19 cellular contexts compared by ENCODE assay signal in genomic region chr22:35209203-35209602, GRCh38. TPM values are rescaled to one million over a fixed set of nuclear protein-coding genes. Genes with fewer than 3 reads are reported as not detected.
DNase-seq lines count a peak whose midpoint lies in the region; ATAC-seq, FAIRE-seq and TF ChIP-seq lines count a peak whose summit lies in the region.
"Had no signal": no experiment of that assay in that cellular context is flagged by ENCODE, and none has a peak within 500 bp of the region (broad histone marks: within the 10 kb centered on the region; RNA-seq: fewer than 3 reads in every experiment).

No MANE protein-coding gene starts in this region.

- ATAC-seq in K562 = peak; percentile 23
- no peak for ATAC-seq in left lobe of liver
- no peak for ATAC-seq in activated naive CD4-positive, alpha-beta T cell treated with anti-CD3 and anti-CD28 coated beads, Interleukin-2, amount 50 U/mL, for 72 hours
- ATAC-seq: GM12878 had no signal

- H3K9me1 ChIP-seq in K562 (ENCODE audit: control insufficient read depth, insufficient read depth, low read length) = peaks cover 3% of the 10 kb centered on the region

- POLR2A ChIA-PET in K562 (lab: Yijun Ruan, JAX) = interaction anchor here (1.1 kb wide), 1 partner anchor 41 kb away, joined by 4 read pairs; no protein-coding TSS in a partner anchor

- no peak for TF ChIP-seq RAD21 in K562 (CRISPR knock-in tag; conservative IDR thresholded peaks at IDR 0.05 in 1 of 2, IDR thresholded peaks at IDR 0.05 in 1 of 2)

- no peak for TF ChIP-seq POLR2A in K562 (conservative IDR thresholded peaks at IDR 0.05)

- in situ Hi-C loops in K562 (cut with MboI) = no loop called here

- H3K9ac ChIP-seq in K562 (ENCODE audit: insufficient read depth in 1 of 2, low read depth in 2 of 2, low read length in 2 of 2) = no peak overlapping the region
- H3K9ac ChIP-seq: BLaER1 treated with 17β-estradiol and CSF1 and Interleukin-3, amounts not matched to agents 10 nM and 100 nM; GM23248 had no signal

- H3K27me3 ChIP-seq in K562 (ENCODE audit: control insufficient read depth in 2 of 2, insufficient read depth in 2 of 2, low read length in 2 of 2) = no peaks in the 10 kb centered on the region
- H3K27me3 ChIP-seq: BLaER1 treated with 17β-estradiol and CSF1 and Interleukin-3, amounts not matched to agents 10 nM and 100 nM had no signal

- no peak for TF ChIP-seq CTCF in K562 (IDR thresholded peaks at IDR 0.05 in 2 of 3, conservative IDR thresholded peaks at IDR 0.05 in 1 of 3; ENCODE audit: insufficient read depth in 2 of 3, low read depth in 1 of 3, low read length in 3 of 3)

- H3K4me3 ChIP-seq in K562 = no peak overlapping the region
- H3K4me3 ChIP-seq: BLaER1 treated with 17β-estradiol and CSF1 and Interleukin-3, amounts not matched to agents 10 nM and 100 nM; GM12878; GM23248; HAP-1 had no signal

- H3K9me3 ChIP-seq in K562 (replicated peaks; ENCODE audit: control insufficient read depth, insufficient read depth, low read depth, low read length) = no peaks in the 10 kb centered on the region
- H3K9me3 ChIP-seq: HAP-1 had no signal

- peak; percentile 40; the same call in 1 of the 2 replicates for TF ChIP-seq EP300 in K562 (IDR thresholded peaks at IDR 0.05; ENCODE audit: low read length)

- 11% methylated on average over 7 of the region's 7 CpGs for WGBS in K562 (ENCODE audit: insufficient coverage, low coverage, missing lambda C conversion rate)

- peak; percentile 37 for FAIRE-seq in K562 (lab: Jason Lieb, UNC)
- FAIRE-seq in urothelium cell line (lab: Jason Lieb, UNC) = peak; percentile 68
- FAIRE-seq: GM12878, GM19239 had no signal

- peaks cover 20 to 40% of the 10 kb centered on the region in 2 experiments for H3K4me1 ChIP-seq in K562 (replicated peaks in 1 of 2; ENCODE audit: control insufficient read depth in 2 of 2, insufficient read depth in 2 of 2, low read length in 2 of 2)
- H3K4me1 ChIP-seq: BLaER1 treated with 17β-estradiol and CSF1 and Interleukin-3, amounts not matched to agents 10 nM and 100 nM; HAP-1 had no signal

- no peaks in the 10 kb centered on the region for H3K36me3 Mint-ChIP-seq in activated naive CD4-positive, alpha-beta T cell treated with anti-CD3 and anti-CD28 coated beads, Interleukin-2, amount 50 U/mL, for 72 hours
- H3K36me3 Mint-ChIP-seq: CD4-positive, CD25-positive, alpha-beta regulatory T cell; CD8-positive, alpha-beta memory T cell had no signal

- no peak overlapping the region for H3K27ac Mint-ChIP-seq in activated naive CD4-positive, alpha-beta T cell treated with anti-CD3 and anti-CD28 coated beads, Interleukin-2, amount 50 U/mL, for 72 hours
- H3K27ac Mint-ChIP-seq: B cell; CD4-positive, CD25-positive, alpha-beta regulatory T cell had no signal

- CTCF ChIA-PET in K562 (lab: Yijun Ruan, JAX; ENCODE audit: low intra/inter-chr PET ratio) = no interaction called here

- no peak overlapping the region; the same call in 2 of the 3 replicates for H3K27ac ChIP-seq in K562 (ENCODE audit: extremely low read depth, low read depth, low read length)
- H3K27ac ChIP-seq: BLaER1 treated with 17β-estradiol and CSF1 and Interleukin-3, amounts not matched to agents 10 nM and 100 nM; GM23248 had no signal

- no peak overlapping the region for H2AFZ ChIP-seq in K562 (ENCODE audit: low read depth, low read length)
- H2AFZ ChIP-seq: GM23248 had no signal

- DNase-seq in HUDEP-2 (lab: John Stamatoyannopoulos, UW; ENCODE audit: unreplicated experiment in 76 of 76) (peak in 74 of 76 experiments; percentile 35 to 92 (median 71)), NCI-H524 treated with DMSO at 0.1 percent for 48 hours (lab: John Stamatoyannopoulos, UW) (peak; percentile 92), K562 (ENCODE audit: extremely low read depth in 1 of 4, low spot score in 3 of 4) (peak in 1 of 4 experiments; percentile 68), urothelium cell line (ENCODE audit: low spot score) (no peak), left lobe of liver (ENCODE audit: low spot score) (no peak)
- no peak for DNase-seq in activated naive CD4-positive, alpha-beta T cell treated with anti-CD3 and anti-CD28 coated beads, Interleukin-2, amount 50 U/mL, for 72 hours (ENCODE audit: low spot score in 2 of 2)
- DNase-seq: CD4-positive, CD25-positive, alpha-beta regulatory T cell; CD8-positive, alpha-beta memory T cell; COR-L47; DMS 273 treated with DMSO at 0.1 percent for 48 hours; DMS53; DND-41; EL; GM23248 had no signal

- peaks cover 7% of the 10 kb centered on the region; the same call in 1 of the 2 replicates for H4K20me1 ChIP-seq in K562 (replicated peaks; ENCODE audit: control insufficient read depth, insufficient read depth, low read length)
- H4K20me1 ChIP-seq: BLaER1 treated with 17β-estradiol and CSF1 and Interleukin-3, amounts not matched to agents 10 nM and 100 nM had no signal

- no peaks in the 10 kb centered on the region for H3K9me3 Mint-ChIP-seq in activated naive CD4-positive, alpha-beta T cell treated with anti-CD3 and anti-CD28 coated beads, Interleukin-2, amount 50 U/mL, for 72 hours
- H3K9me3 Mint-ChIP-seq: CD4-positive, CD25-positive, alpha-beta regulatory T cell had no signal

- peak overlapping the region; percentile 34; the same call in 1 of the 2 replicates for H3K4me2 ChIP-seq in K562 (ENCODE audit: insufficient read depth, low read length)
- H3K4me2 ChIP-seq: BLaER1 treated with 17β-estradiol and CSF1 and Interleukin-3, amounts not matched to agents 10 nM and 100 nM had no signal

- H3K36me3 ChIP-seq in K562 (ENCODE audit: control insufficient read depth, insufficient read depth, low read length) = peaks cover 66% of the 10 kb centered on the region
- H3K36me3 ChIP-seq: BLaER1 treated with 17β-estradiol and CSF1 and Interleukin-3, amounts not matched to agents 10 nM and 100 nM; HAP-1 had no signal

- no TSS peak for BruUV-seq in K562 (replicated peaks; lab: Mats Ljungman, UMichigan)

- intact Hi-C loops in K562 (cut with micrococcal nuclease) = no loop called here

- peaks cover 45% of the 10 kb centered on the region for H3K79me2 ChIP-seq in K562 (ENCODE audit: control insufficient read depth, insufficient read depth, low read length)

TF ChIP-seq in K562, 482 proteins besides CTCF, POLR2A, EP300 and RAD21 (continues in another document):
- TF ChIP-seq NBN (IDR thresholded peaks at IDR 0.05; ENCODE audit: low read depth) (no peak), ERF (CRISPR knock-in tag; IDR thresholded peaks at IDR 0.05) (no peak), SP1 (CRISPR knock-in tag; IDR thresholded peaks at IDR 0.05) (no peak), CTCFL (IDR thresholded peaks at IDR 0.05; ENCODE audit: borderline replicate concordance, insufficient read depth, low read depth, low read length, poor library complexity, severe bottlenecking) (no peak), SAFB2 (IDR thresholded peaks at IDR 0.05; ENCODE audit: borderline replicate concordance, low read depth, low read length, severe bottlenecking) (no peak), POLR2AphosphoS5 (IDR thresholded peaks at IDR 0.05; ENCODE audit: control insufficient read depth, insufficient read depth, low read depth, low read length) (0 out of 2 replicates have a peak, but pooled peaks have one; percentile 17), HNRNPH1 (optimal IDR thresholded peaks at IDR 0.05; ENCODE audit: low read depth, low read length) (no peak), TCF15 (CRISPR knock-in tag; IDR thresholded peaks at IDR 0.05) (no peak)

RNA-seq across cellular contexts. Expression of gene HMGXB4, which starts 48.1 kb away (rescaled TPM):
- 51.0 and 108 TPM in 2 replicates for total RNA-seq in K562 (2011; cell fraction: chromatin; rRNA removed; ENCODE audit: low replicate concordance)
- total RNA-seq in K562 (2011; cell fraction: nucleolus; rRNA removed) = 41.6 and 44.2 TPM in 2 replicates
- total RNA-seq in K562 (2011; cell fraction: nucleoplasm; rRNA removed) = 60.4 and 65.7 TPM in 2 replicates
- total RNA-seq in K562 (2014; rRNA removed) (9.9 and 10.0 TPM in 2 replicates), K562 (2014; rRNA removed; fragmentation: Illumina TruSeq; extraction: Trizol) (19.0 and 21.9 TPM in 2 replicates), K562 (2015; rRNA removed; fragmentation: Illumina TruSeq; extraction: Trizol) (17.5 and 20.8 TPM in 2 replicates), K562 (2021) (18.0 and 18.4 TPM in 2 replicates), left lobe of liver (5.9 TPM)
- polyA plus RNA-seq in K562 (2011; rRNA removed) (24.8 and 25.3 TPM in 2 replicates), K562 (2014; fragmentation: Illumina TruSeq; extraction: Trizol) (23.7 and 26.6 TPM in 2 replicates), K562 (2014; fragmentation: Nextera tagmentation; extraction: Ambion mirVana) (10 to 100 TPM; 27.7 to 31.4 TPM), K562 (2014; rRNA removed) (19.2 and 25.0 TPM in 2 replicates)
- polyA plus RNA-seq in K562 (2011; cell fraction: cytosol; rRNA removed) = 8.3 and 13.5 TPM in 2 replicates
- 16.9 and 22.4 TPM in 2 replicates for polyA plus RNA-seq in K562 (2011; cell fraction: nucleus; rRNA removed)
- polyA plus RNA-seq in K562 (2012) = 13.6 and 17.4 TPM in 2 replicates
- polyA minus RNA-seq in K562 (2011; rRNA and poly(A)+ RNA removed) = 42.8 and 55.6 TPM in 2 replicates
- 11.3 and 12.0 TPM in 2 replicates for polyA minus RNA-seq in K562 (2011; cell fraction: cytosol; rRNA and poly(A)+ RNA removed)
- 31.5 and 49.1 TPM in 2 replicates for polyA minus RNA-seq in K562 (2011; cell fraction: nucleus; rRNA and poly(A)+ RNA removed)
- total RNA-seq in activated naive CD4-positive, alpha-beta T cell treated with anti-CD3 and anti-CD28 coated beads, Interleukin-2, amount 50 U/mL, for 72 hours = 10 to 100 TPM; 35.4 to 36.5 TPM

Comparison
In these comparisons a context has a peak if more than half of its experiments do, and no peak if none do; other contexts are left out.
1. DNase-seq: peak in HUDEP-2 (74 of 76) and NCI-H524 treated with DMSO at 0.1 percent for 48 hours (single experiment); none in urothelium cell line (single experiment), left lobe of liver (single experiment) and activated naive CD4-positive, alpha-beta T cell treated with anti-CD3 and anti-CD28 coated beads, Interleukin-2, amount 50 U/mL, for 72 hours (0 of 2).